ENCODE assay signal across 13 cellular contexts in the genomic region with DNA sequence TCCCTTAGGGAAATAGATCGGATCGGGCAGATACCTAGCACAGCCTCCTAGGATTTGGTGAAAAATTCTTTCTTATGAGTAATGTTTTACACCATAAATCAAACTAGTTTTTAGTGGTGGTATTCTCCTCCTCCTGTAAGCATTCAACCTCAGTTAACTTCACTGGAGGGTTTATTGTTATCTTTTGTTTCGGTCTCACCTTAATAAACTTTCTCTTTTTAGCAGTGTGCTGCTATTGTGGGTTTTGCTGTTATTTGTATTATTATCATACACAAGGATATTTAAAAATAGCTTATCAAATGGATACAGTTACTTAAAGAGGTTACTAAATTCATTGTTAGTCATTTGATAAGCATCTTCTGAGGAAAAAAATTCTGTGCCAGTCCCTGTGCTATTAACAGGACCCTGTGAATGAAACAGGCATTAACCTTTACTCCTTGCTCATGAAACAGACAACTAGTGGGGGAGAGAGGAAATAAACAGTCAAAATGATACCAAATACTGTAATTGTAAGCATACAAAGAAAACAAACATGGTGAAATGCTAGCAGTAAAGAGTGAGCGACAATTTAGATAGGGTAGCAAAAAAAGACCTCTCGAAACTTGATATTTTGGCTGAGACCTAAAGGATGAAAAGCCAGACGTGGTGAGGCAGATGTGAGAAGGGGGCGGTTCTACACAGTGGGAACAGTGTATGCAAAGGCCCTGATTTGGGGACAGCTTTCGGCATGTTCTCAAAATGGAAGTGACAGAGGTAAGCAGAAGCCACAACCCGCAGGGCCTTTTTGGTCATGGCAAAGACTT.
A peak's percentile ranks its signal among the peaks of the same experiment; 100 is the strongest.
DNase-seq lines count a peak whose midpoint lies in the region; ATAC-seq and TF ChIP-seq lines count a peak whose summit lies in the region.
"Had no signal": no experiment of that assay in that cellular context is flagged by ENCODE, and none has a peak within 500 bp of the region (broad histone marks: within the 10 kb centered on the region; RNA-seq: fewer than 3 reads in every experiment).

No MANE protein-coding gene starts in this region.

- POLR2A ChIA-PET in T-cell (lab: Charles Lee), result no interaction called here

- CTCF ChIA-PET in T-cell (lab: Charles Lee), result no interaction called here

- no peaks in the 10 kb centered on the region for H3K36me3 Mint-ChIP-seq in T-cell

- H3K27me3 Mint-ChIP-seq in T-cell, result no peaks in the 10 kb centered on the region
- H3K27me3 Mint-ChIP-seq: stimulated activated naive CD8-positive, alpha-beta T cell treated with anti-CD3 and anti-CD28 coated beads, Interleukin-15, amount 100 ng/mL, for 72 hours had no signal

- H3K4me3 Mint-ChIP-seq in T-cell, result no peak overlapping the region
- H3K4me3 Mint-ChIP-seq: stimulated activated naive CD8-positive, alpha-beta T cell treated with anti-CD3 and anti-CD28 coated beads, Interleukin-15, amount 100 ng/mL, for 72 hours had no signal

- H3K4me1 Mint-ChIP-seq in T-cell, result no peaks in the 10 kb centered on the region
- H3K4me1 Mint-ChIP-seq: stimulated activated naive CD8-positive, alpha-beta T cell treated with anti-CD3 and anti-CD28 coated beads, Interleukin-15, amount 100 ng/mL, for 72 hours had no signal

- no peak overlapping the region for H3K4me3 ChIP-seq in GM12865 (ENCODE audit: low read depth, low read length)

- ATAC-seq in GM19372 (IDR thresholded peaks at IDR 0.05; ENCODE audit: low read depth, unreplicated experiment) (peak; percentile 61), HG02759 (IDR thresholded peaks at IDR 0.05; ENCODE audit: unreplicated experiment) (peak; percentile 90), HG03460 (IDR thresholded peaks at IDR 0.05; ENCODE audit: unreplicated experiment) (peak; percentile 62), T-cell (replicated peaks in 1 of 4) (no peak)
- ATAC-seq: stimulated activated naive CD8-positive, alpha-beta T cell treated with anti-CD3 and anti-CD28 coated beads, Interleukin-15, amount 100 ng/mL, for 72 hours had no signal

- DNase-seq in GM12865 (ENCODE audit: low read depth) (peak; percentile 81), MV-4-11 (lab: John Stamatoyannopoulos, UW) (no peak), NCI-H446 (lab: John Stamatoyannopoulos, UW) (no peak), T-cell (no peak)
- DNase-seq in stimulated activated CD4-positive, alpha-beta T cell treated with anti-CD3 and anti-CD28 coated beads, Interleukin-12 subunit alpha, Interleukin-12 subunit beta, amount 100 ng/mL, for 4 hours, result no peak
- DNase-seq: activated T-cell treated with anti-CD3 and anti-CD28 coated beads, Interleukin-2, amount 50 U/mL, for 48 hours; central memory CD4-positive, alpha-beta T cell; kidney; NCI-H146; stimulated activated naive CD8-positive, alpha-beta T cell treated with anti-CD3 and anti-CD28 coated beads, Interleukin-15, amount 100 ng/mL, for 72 hours had no signal

- no peak overlapping the region for H3K27ac Mint-ChIP-seq in T-cell
- H3K27ac Mint-ChIP-seq: stimulated activated naive CD8-positive, alpha-beta T cell treated with anti-CD3 and anti-CD28 coated beads, Interleukin-15, amount 100 ng/mL, for 72 hours had no signal

- H3K9me3 Mint-ChIP-seq in T-cell, result peaks cover 0 to 2% (median 0%) of the 10 kb centered on the region in 3 donors

- TF ChIP-seq CTCF in GM12865 (IDR thresholded peaks at IDR 0.05; ENCODE audit: insufficient read depth, low read depth, low read length, missing control alignments), result no peak

Comparison
In these comparisons a context has a peak if more than half of its experiments do, and no peak if none do; other contexts are left out.
1. ATAC-seq: peak in GM19372 (single experiment), HG02759 (single experiment) and HG03460 (single experiment); none in T-cell (0 of 4).